In genomic region chr10:459743-460142, GRCh38 we compare ENCODE assay signal across 1 cellular context.
TF ChIP-seq lines count a peak whose summit lies in the region.

No MANE protein-coding gene starts in this region.

TF ChIP-seq in H1, 55 proteins besides CTCF, POLR2A, EP300 and RAD21 (continued from another document):
- TF ChIP-seq CHD7 (IDR thresholded peaks at IDR 0.05; ENCODE audit: insufficient replicate concordance, low read length), result no peak
- TF ChIP-seq RBBP5 (IDR thresholded peaks at IDR 0.05; ENCODE audit: borderline replicate concordance, low read depth, low read length), result no peak
- no peak for TF ChIP-seq NANOG (IDR thresholded peaks at IDR 0.05; ENCODE audit: insufficient read depth, low read depth, low read length, poor library complexity, severe bottlenecking)
- TF ChIP-seq ASH2L (IDR thresholded peaks at IDR 0.05; ENCODE audit: low read length), result no peak
- TF ChIP-seq CREB1 (IDR thresholded peaks at IDR 0.05), result no peak
- no peak for TF ChIP-seq NRF1 (IDR thresholded peaks at IDR 0.05; ENCODE audit: low read depth, low read length)
